ENCODE assay signal across 2 cellular contexts in the genomic region with DNA sequence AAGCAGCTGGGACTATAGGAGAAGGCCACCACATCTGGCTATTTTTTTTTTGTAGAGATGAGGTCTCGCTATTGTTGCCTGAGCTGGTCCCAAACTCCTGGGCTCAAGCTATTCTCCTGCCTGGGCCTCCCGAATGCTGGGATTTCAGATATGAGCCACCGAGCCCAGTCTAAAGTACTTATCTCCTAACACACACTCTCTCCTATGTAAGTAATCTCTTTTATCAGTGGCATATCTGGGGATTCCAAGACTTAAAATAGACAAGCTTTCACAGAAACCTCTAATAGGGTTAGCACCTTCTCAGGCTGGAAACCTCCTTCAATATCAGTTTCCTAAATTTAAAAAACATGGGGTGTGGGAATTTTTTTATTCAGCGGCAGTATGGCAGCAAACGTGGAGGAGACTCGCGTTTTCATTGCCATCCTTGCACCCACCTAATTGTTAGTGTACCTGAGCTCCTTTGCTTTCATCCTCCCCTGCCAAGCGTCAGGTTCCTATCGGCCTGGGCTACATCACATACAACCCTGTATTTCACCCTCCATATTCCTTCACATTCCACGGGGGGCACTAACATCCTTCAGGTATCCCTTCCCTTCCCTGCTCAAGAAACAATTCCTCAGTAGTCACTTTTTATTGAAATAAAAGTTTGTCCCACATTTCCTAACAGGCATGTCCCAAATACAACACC.
A peak's percentile ranks its signal among the peaks of the same experiment; 100 is the strongest.
TF ChIP-seq lines count a peak whose summit lies in the region.

No MANE protein-coding gene starts in this region.

TF ChIP-seq in IMR-90, 13 proteins besides CTCF, POLR2A, EP300 and RAD21:
- TF ChIP-seq CHD1 (IDR thresholded peaks at IDR 0.05; ENCODE audit: low read depth, low read length) (no peak), MAFK (IDR thresholded peaks at IDR 0.05; ENCODE audit: low read depth, low read length) (no peak), RCOR1 (IDR thresholded peaks at IDR 0.05; ENCODE audit: insufficient replicate concordance, low read length) (no peak), MXI1 (IDR thresholded peaks at IDR 0.05; ENCODE audit: borderline replicate concordance, low read depth, low read length) (no peak), RFX5 (IDR thresholded peaks at IDR 0.05; ENCODE audit: low read depth, low read length) (no peak), BHLHE40 (IDR thresholded peaks at IDR 0.05; ENCODE audit: low read depth, low read length) (no peak), MAZ (IDR thresholded peaks at IDR 0.05; ENCODE audit: borderline replicate concordance, low read depth, low read length) (no peak), SMC3 (IDR thresholded peaks at IDR 0.05; ENCODE audit: low read depth, low read length) (no peak), FOS (IDR thresholded peaks at IDR 0.05; ENCODE audit: low read depth, low read length) (no peak), NFE2L2 (IDR thresholded peaks at IDR 0.05; ENCODE audit: low read depth, low read length) (no peak), CEBPB (IDR thresholded peaks at IDR 0.05; ENCODE audit: low read depth, low read length) (no peak)
- TF ChIP-seq, protein P1, sequence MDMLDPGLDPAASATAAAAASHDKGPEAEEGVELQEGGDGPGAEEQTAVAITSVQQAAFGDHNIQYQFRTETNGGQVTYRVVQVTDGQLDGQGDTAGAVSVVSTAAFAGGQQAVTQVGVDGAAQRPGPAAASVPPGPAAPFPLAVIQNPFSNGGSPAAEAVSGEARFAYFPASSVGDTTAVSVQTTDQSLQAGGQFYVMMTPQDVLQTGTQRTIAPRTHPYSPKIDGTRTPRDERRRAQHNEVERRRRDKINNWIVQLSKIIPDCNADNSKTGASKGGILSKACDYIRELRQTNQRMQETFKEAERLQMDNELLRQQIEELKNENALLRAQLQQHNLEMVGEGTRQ (IDR thresholded peaks at IDR 0.05; ENCODE audit: low read depth, low read length), result no peak
- TF ChIP-seq, protein P2, sequence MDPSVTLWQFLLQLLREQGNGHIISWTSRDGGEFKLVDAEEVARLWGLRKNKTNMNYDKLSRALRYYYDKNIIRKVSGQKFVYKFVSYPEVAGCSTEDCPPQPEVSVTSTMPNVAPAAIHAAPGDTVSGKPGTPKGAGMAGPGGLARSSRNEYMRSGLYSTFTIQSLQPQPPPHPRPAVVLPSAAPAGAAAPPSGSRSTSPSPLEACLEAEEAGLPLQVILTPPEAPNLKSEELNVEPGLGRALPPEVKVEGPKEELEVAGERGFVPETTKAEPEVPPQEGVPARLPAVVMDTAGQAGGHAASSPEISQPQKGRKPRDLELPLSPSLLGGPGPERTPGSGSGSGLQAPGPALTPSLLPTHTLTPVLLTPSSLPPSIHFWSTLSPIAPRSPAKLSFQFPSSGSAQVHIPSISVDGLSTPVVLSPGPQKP (IDR thresholded peaks at IDR 0.05; ENCODE audit: borderline replicate concordance, low read depth, low read length), result no peak

TF ChIP-seq in K562, 482 proteins besides CTCF, POLR2A, EP300 and RAD21 (continues in another document):
- TF ChIP-seq ZNF239 (CRISPR knock-in tag; IDR thresholded peaks at IDR 0.05) (no peak), CCNT2 (IDR thresholded peaks at IDR 0.05; ENCODE audit: borderline replicate concordance, extremely low read depth, insufficient read length, low read depth, low read length) (peak; percentile 87), ZNF408 (CRISPR knock-in tag; IDR thresholded peaks at IDR 0.05; ENCODE audit: low read depth) (no peak), DMBX1 (CRISPR knock-in tag; IDR thresholded peaks at IDR 0.05; ENCODE audit: borderline replicate concordance) (peak; percentile 82; the same call in 1 of the 2 replicates), NBN (IDR thresholded peaks at IDR 0.05; ENCODE audit: low read depth) (peak; percentile 85), NONO (IDR thresholded peaks at IDR 0.05; ENCODE audit: low read depth in 2 of 2, low read length in 1 of 2) (peak in 1 of 2 experiments; percentile 57; a peak in 1 of 4 replicates), ARID1B (IDR thresholded peaks at IDR 0.05) (peak; percentile 98), MTA2 (IDR thresholded peaks at IDR 0.05; ENCODE audit: low read depth) (peak; percentile 87), NRF1 (conservative IDR thresholded peaks at IDR 0.05 in 1 of 2, IDR thresholded peaks at IDR 0.05 in 1 of 2) (no peak; a peak in 2 of 4 replicates), SREBF1 (IDR thresholded peaks at IDR 0.05; ENCODE audit: borderline replicate concordance, low read depth, low read length) (no peak), ZNF41 (CRISPR knock-in tag; conservative IDR thresholded peaks at IDR 0.05) (no peak), RBM15 (IDR thresholded peaks at IDR 0.05; ENCODE audit: insufficient read depth, low read length) (no peak), HDAC2 (IDR thresholded peaks at IDR 0.05) (peak; percentile 43; the same call in 1 of the 2 replicates), STAT5A (IDR thresholded peaks at IDR 0.05; ENCODE audit: borderline replicate concordance, low read length) (peak; percentile 71; the same call in 1 of the 2 replicates)
- TF ChIP-seq, protein P3, sequence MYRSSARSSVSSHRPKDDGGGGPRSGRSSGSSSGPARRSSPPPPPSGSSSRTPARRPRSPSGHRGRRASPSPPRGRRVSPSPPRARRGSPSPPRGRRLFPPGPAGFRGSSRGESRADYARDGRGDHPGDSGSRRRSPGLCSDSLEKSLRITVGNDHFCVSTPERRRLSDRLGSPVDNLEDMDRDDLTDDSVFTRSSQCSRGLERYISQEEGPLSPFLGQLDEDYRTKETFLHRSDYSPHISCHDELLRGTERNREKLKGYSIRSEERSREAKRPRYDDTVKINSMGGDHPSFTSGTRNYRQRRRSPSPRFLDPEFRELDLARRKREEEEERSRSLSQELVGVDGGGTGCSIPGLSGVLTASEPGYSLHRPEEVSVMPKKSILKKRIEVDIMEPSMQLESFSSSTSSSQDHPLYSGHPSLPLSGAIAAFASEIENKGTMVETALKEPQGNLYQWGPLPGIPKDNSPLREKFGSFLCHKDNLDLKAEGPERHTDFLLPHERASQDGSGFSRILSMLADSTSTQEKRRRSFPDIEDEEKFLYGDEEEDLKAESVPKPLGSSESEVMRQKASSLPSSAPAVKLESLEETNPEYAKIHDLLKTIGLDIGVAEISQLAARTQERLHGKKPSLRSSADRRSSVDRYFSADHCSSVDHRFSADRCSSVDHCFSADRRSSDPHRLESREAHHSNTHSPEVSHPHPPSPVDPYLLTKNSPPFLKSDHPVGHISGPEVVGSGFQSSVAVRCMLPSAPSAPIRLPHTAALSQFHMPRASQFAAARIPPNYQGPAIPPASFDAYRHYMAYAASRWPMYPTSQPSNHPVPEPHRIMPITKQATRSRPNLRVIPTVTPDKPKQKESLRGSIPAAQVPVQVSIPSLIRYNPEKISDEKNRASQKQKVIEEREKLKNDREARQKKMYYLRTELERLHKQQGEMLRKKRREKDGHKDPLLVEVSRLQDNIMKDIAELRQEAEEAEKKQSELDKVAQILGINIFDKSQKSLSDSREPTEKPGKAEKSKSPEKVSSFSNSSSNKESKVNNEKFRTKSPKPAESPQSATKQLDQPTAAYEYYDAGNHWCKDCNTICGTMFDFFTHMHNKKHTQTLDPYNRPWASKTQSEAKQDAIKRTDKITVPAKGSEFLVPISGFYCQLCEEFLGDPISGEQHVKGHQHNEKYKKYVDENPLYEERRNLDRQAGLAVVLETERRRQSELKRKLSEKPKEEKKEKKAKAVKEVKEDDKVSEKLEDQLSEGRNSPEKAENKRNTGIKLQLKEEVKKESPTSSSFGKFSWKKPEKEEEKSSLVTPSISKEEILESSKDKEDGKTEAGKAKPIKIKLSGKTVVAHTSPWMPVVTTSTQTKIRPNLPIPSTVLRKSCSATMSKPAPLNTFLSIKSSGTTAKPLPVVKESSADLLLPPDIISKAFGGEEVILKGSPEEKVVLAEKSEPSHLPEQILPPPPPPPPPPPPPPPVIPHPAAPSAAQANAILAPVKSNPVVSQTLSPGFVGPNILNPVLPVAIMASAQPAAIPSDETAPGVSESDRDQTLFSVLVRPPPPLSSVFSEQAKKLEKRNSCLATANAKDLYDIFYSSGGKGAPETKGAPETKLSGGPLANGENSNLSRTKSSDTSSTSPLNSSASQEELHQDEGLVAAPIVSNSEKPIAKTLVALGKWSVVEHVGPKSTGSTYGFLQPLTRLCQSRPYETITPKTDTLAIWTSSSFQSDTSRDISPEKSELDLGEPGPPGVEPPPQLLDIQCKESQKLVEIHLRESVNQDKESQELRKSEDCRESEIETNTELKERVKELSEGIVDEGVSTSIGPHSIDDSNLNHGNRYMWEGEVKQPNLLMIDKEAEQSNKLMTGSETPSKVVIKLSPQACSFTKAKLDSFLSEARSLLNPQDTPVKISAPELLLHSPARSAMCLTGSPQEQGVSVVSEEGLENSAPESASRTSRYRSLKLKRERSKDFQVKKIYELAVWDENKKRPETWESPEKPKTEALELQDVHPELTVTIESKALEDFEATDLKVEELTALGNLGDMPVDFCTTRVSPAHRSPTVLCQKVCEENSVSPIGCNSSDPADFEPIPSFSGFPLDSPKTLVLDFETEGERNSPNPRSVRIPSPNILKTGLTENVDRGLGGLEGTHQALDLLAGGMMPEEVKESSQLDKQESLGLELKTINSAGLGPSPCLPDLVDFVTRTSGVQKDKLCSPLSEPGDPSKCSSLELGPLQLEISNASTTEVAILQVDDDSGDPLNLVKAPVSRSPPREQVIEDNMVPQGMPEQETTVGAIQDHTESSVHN (IDR thresholded peaks at IDR 0.05; ENCODE audit: borderline replicate concordance in 1 of 2, low read depth in 1 of 2), result no peak
- TF ChIP-seq, protein P4, sequence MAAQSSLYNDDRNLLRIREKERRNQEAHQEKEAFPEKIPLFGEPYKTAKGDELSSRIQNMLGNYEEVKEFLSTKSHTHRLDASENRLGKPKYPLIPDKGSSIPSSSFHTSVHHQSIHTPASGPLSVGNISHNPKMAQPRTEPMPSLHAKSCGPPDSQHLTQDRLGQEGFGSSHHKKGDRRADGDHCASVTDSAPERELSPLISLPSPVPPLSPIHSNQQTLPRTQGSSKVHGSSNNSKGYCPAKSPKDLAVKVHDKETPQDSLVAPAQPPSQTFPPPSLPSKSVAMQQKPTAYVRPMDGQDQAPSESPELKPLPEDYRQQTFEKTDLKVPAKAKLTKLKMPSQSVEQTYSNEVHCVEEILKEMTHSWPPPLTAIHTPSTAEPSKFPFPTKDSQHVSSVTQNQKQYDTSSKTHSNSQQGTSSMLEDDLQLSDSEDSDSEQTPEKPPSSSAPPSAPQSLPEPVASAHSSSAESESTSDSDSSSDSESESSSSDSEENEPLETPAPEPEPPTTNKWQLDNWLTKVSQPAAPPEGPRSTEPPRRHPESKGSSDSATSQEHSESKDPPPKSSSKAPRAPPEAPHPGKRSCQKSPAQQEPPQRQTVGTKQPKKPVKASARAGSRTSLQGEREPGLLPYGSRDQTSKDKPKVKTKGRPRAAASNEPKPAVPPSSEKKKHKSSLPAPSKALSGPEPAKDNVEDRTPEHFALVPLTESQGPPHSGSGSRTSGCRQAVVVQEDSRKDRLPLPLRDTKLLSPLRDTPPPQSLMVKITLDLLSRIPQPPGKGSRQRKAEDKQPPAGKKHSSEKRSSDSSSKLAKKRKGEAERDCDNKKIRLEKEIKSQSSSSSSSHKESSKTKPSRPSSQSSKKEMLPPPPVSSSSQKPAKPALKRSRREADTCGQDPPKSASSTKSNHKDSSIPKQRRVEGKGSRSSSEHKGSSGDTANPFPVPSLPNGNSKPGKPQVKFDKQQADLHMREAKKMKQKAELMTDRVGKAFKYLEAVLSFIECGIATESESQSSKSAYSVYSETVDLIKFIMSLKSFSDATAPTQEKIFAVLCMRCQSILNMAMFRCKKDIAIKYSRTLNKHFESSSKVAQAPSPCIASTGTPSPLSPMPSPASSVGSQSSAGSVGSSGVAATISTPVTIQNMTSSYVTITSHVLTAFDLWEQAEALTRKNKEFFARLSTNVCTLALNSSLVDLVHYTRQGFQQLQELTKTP (IDR thresholded peaks at IDR 0.05; ENCODE audit: low read depth in 1 of 2, partially characterized antibody in 2 of 2), result no peak
- TF ChIP-seq, protein P5, sequence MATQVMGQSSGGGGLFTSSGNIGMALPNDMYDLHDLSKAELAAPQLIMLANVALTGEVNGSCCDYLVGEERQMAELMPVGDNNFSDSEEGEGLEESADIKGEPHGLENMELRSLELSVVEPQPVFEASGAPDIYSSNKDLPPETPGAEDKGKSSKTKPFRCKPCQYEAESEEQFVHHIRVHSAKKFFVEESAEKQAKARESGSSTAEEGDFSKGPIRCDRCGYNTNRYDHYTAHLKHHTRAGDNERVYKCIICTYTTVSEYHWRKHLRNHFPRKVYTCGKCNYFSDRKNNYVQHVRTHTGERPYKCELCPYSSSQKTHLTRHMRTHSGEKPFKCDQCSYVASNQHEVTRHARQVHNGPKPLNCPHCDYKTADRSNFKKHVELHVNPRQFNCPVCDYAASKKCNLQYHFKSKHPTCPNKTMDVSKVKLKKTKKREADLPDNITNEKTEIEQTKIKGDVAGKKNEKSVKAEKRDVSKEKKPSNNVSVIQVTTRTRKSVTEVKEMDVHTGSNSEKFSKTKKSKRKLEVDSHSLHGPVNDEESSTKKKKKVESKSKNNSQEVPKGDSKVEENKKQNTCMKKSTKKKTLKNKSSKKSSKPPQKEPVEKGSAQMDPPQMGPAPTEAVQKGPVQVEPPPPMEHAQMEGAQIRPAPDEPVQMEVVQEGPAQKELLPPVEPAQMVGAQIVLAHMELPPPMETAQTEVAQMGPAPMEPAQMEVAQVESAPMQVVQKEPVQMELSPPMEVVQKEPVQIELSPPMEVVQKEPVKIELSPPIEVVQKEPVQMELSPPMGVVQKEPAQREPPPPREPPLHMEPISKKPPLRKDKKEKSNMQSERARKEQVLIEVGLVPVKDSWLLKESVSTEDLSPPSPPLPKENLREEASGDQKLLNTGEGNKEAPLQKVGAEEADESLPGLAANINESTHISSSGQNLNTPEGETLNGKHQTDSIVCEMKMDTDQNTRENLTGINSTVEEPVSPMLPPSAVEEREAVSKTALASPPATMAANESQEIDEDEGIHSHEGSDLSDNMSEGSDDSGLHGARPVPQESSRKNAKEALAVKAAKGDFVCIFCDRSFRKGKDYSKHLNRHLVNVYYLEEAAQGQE (CRISPR knock-in tag; IDR thresholded peaks at IDR 0.05; ENCODE audit: low read depth), result no peak
- TF ChIP-seq, protein P6, sequence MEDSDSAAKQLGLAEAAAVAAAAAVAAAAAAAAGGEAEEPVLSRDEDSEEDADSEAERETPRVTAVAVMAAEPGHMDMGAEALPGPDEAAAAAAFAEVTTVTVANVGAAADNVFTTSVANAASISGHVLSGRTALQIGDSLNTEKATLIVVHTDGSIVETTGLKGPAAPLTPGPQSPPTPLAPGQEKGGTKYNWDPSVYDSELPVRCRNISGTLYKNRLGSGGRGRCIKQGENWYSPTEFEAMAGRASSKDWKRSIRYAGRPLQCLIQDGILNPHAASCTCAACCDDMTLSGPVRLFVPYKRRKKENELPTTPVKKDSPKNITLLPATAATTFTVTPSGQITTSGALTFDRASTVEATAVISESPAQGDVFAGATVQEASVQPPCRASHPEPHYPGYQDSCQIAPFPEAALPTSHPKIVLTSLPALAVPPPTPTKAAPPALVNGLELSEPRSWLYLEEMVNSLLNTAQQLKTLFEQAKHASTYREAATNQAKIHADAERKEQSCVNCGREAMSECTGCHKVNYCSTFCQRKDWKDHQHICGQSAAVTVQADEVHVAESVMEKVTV (CRISPR knock-in tag; IDR thresholded peaks at IDR 0.05), result no peak
